In the genomic region with DNA sequence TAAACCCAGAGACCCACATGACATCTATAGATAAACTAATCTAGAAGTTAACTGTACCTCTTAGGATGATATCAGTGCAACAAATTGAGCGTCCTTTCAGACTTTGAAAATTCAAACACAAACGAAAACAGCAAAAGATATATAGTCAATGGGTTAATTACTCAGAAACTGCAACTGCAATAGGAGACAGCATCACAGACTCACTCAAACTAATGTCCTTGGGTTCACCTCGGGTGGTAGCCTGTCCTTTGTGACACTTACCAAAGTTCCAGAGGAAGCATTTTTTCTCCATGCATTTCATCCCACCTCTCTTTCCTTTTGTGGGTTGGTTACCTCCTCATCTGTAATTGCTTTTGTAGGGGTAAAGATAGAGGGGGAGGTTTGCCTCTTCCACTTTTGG, we compare ENCODE assay signal across 1 cellular context.
TF ChIP-seq lines count a peak whose summit lies in the region.

No MANE protein-coding gene starts in this region.

TF ChIP-seq in H1, 55 proteins besides CTCF, POLR2A, EP300 and RAD21 (continued from another document):
- TF ChIP-seq CREB1 (IDR thresholded peaks at IDR 0.05) (no peak), BACH1 (IDR thresholded peaks at IDR 0.05; ENCODE audit: low read length) (no peak), CHD2 (IDR thresholded peaks at IDR 0.05; ENCODE audit: low read length) (no peak), ZNF274 (IDR thresholded peaks at IDR 0.05; ENCODE audit: borderline replicate concordance, extremely low read depth, low read length) (no peak), TAF1 (IDR thresholded peaks at IDR 0.05; ENCODE audit: low read depth, low read length) (no peak), POU5F1 (IDR thresholded peaks at IDR 0.05; ENCODE audit: low read depth, low read length) (no peak), KDM5A (IDR thresholded peaks at IDR 0.05; ENCODE audit: low read length) (no peak), TBP (IDR thresholded peaks at IDR 0.05; ENCODE audit: low read depth, low read length) (no peak), KDM4A (IDR thresholded peaks at IDR 0.05; ENCODE audit: low read depth, low read length, severe bottlenecking) (no peak), CHD1 (IDR thresholded peaks at IDR 0.05; ENCODE audit: low read depth, low read length) (no peak), SRF (IDR thresholded peaks at IDR 0.05; ENCODE audit: low read depth, low read length) (no peak)
